17 cellular contexts compared by ENCODE assay signal in the genomic region with DNA sequence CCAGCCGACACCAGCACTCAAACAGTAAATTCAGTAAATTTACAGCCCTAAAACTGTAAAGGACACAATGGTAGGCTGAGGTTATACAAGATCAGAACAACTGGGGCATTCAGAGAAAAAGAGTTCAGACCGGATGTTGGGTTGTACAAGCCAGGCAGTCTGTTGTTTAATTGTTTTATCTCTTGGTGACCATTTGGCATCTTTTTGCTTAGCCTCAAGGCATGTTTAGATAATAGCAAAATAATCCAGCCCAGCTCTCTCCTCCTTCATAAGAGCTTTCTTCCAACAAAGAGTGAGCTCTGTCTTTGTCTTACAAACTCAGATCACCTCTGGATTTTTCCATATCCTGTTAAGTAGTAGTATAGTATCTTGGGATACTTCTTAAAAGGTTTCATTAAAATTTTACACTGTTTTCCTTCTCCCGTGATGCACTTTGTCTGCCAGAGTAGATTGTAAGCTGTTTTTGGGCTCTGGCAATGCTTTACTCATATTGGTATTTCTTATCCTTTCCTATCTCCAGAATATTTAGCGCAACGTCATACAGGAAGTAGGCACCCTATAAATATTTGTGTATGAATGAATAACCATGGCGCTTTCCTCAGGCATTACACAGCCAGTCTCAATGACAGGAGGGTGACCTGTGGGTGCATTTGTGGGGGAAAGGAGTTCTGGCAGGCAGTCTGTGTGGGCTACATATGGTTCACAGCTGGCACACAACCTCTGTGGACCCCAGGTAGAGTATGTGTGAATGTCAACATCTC. TPM values are rescaled to one million over a fixed set of nuclear protein-coding genes. Genes with fewer than 3 reads are reported as not detected.
DNase-seq lines count a peak whose midpoint lies in the region; ATAC-seq, FAIRE-seq and TF ChIP-seq lines count a peak whose summit lies in the region.
"Had no signal": no experiment of that assay in that cellular context is flagged by ENCODE, and none has a peak within 500 bp of the region (broad histone marks: within the 10 kb centered on the region; RNA-seq: fewer than 3 reads in every experiment).

No MANE protein-coding gene starts in this region.

- H2AFZ ChIP-seq in Loucy (ENCODE audit: low read length) (peak overlapping the region; percentile 30; the same call in 1 of the 2 replicates), K562 (ENCODE audit: low read depth, low read length) (peak overlapping the region; percentile 81), osteoblast (ENCODE audit: low read length) (peak overlapping the region; percentile 33)

- H3K9ac ChIP-seq in Loucy (ENCODE audit: low read depth, low read length, poor library complexity, severe bottlenecking) (peak overlapping the region; percentile 21), K562 (ENCODE audit: insufficient read depth in 1 of 2, low read depth in 2 of 2, low read length in 2 of 2) (no peak overlapping the region), endodermal cell (ENCODE audit: extremely low read depth, low read length, poor library complexity, severe bottlenecking) (no peak overlapping the region)

- H3K36me3 ChIP-seq in Loucy (ENCODE audit: insufficient read depth, low read length) (no peaks in the 10 kb centered on the region), K562 (ENCODE audit: control insufficient read depth, insufficient read depth, low read length) (no peaks in the 10 kb centered on the region), osteoblast (ENCODE audit: insufficient read depth, low read length) (no peaks in the 10 kb centered on the region), endodermal cell (ENCODE audit: control insufficient read depth, insufficient read depth, low read length) (no peaks in the 10 kb centered on the region)
- H3K36me3 ChIP-seq: neutrophil had no signal

- H3K27ac ChIP-seq in K562 (ENCODE audit: extremely low read depth, low read depth, low read length): peak overlapping the region; percentile 69
- peak overlapping the region; percentile 38 for H3K27ac ChIP-seq in osteoblast (ENCODE audit: low read depth, low read length)
- H3K27ac ChIP-seq in endodermal cell (ENCODE audit: low read depth, low read length): no peak overlapping the region
- H3K27ac ChIP-seq: coronary artery, skin epidermis had no signal

- no peaks in the 10 kb centered on the region for H3F3A ChIP-seq in Loucy (ENCODE audit: low read depth)

- H3K9me3 Mint-ChIP-seq in endodermal cell: peaks cover 9% of the 10 kb centered on the region
- H3K9me3 Mint-ChIP-seq: stimulated activated naive CD8-positive, alpha-beta T cell treated with anti-CD3 and anti-CD28 coated beads, Interleukin-15, Interleukin-2, amounts not matched to agents 100 ng/mL and 50 ng/mL, for 24 hours had no signal

- no peaks in the 10 kb centered on the region for H3K9me2 ChIP-seq in Loucy (replicated peaks; ENCODE audit: low read depth, low read length)

- peak; percentile 42 for ATAC-seq in K562

- H3K9me3 ChIP-seq in Loucy (ENCODE audit: insufficient read depth, low read depth, low read length): no peaks in the 10 kb centered on the region
- H3K9me3 ChIP-seq in K562 (replicated peaks; ENCODE audit: control insufficient read depth, insufficient read depth, low read depth, low read length): no peaks in the 10 kb centered on the region
- no peaks in the 10 kb centered on the region for H3K9me3 ChIP-seq in osteoblast (ENCODE audit: low read depth, low read length)
- no peaks in the 10 kb centered on the region for H3K9me3 ChIP-seq in endodermal cell (ENCODE audit: control insufficient read depth, low read length)
- H3K9me3 ChIP-seq: neutrophil had no signal

- in situ Hi-C loops in K562 (cut with MboI): no loop called here

- H3K27ac Mint-ChIP-seq in endodermal cell: no peak overlapping the region
- H3K27ac Mint-ChIP-seq: stimulated activated naive CD8-positive, alpha-beta T cell treated with anti-CD3 and anti-CD28 coated beads, Interleukin-15, Interleukin-2, amounts not matched to agents 100 ng/mL and 50 ng/mL, for 24 hours had no signal

- FAIRE-seq in K562 (lab: Jason Lieb, UNC): no peak
- FAIRE-seq: A204.1 had no signal

- H4K20me1 ChIP-seq in Loucy (ENCODE audit: insufficient read depth, low read length, poor library complexity, severe bottlenecking): no peaks in the 10 kb centered on the region
- H4K20me1 ChIP-seq in K562 (replicated peaks; ENCODE audit: control insufficient read depth, insufficient read depth, low read length): no peaks in the 10 kb centered on the region
- no peaks in the 10 kb centered on the region for H4K20me1 ChIP-seq in osteoblast (ENCODE audit: insufficient read depth, low read length)

- BruUV-seq in K562 (replicated peaks; lab: Mats Ljungman, UMichigan): no TSS peak

- H3K4me3 ChIP-seq in Loucy (ENCODE audit: low read length, poor library complexity, severe bottlenecking) (no peak overlapping the region), K562 (no peak overlapping the region), osteoblast (ENCODE audit: insufficient read depth, low read length) (no peak overlapping the region), endodermal cell (ENCODE audit: low read length) (no peak overlapping the region)
- H3K4me3 ChIP-seq: coronary artery, skin epidermis had no signal

- peaks cover 2% of the 10 kb centered on the region for H3K27me3 Mint-ChIP-seq in endodermal cell (ENCODE audit: insufficient read depth)
- H3K27me3 Mint-ChIP-seq: stimulated activated naive CD8-positive, alpha-beta T cell treated with anti-CD3 and anti-CD28 coated beads, Interleukin-15, Interleukin-2, amounts not matched to agents 100 ng/mL and 50 ng/mL, for 24 hours had no signal

- H3K79me2 ChIP-seq in Loucy (ENCODE audit: insufficient read depth, low read length) (no peaks in the 10 kb centered on the region), K562 (ENCODE audit: control insufficient read depth, insufficient read depth, low read length) (no peaks in the 10 kb centered on the region), osteoblast (ENCODE audit: insufficient read depth, low read length) (no peaks in the 10 kb centered on the region)

- H3K4me1 ChIP-seq in Loucy (ENCODE audit: insufficient read depth, low read length, poor library complexity, severe bottlenecking): peaks cover 39% of the 10 kb centered on the region
- peaks cover 6 to 38% of the 10 kb centered on the region in 2 experiments for H3K4me1 ChIP-seq in K562 (replicated peaks in 1 of 2; ENCODE audit: control insufficient read depth in 2 of 2, insufficient read depth in 2 of 2, low read length in 2 of 2)
- peaks cover 28% of the 10 kb centered on the region for H3K4me1 ChIP-seq in osteoblast (ENCODE audit: insufficient read depth, low read length)
- H3K4me1 ChIP-seq in endodermal cell (ENCODE audit: control insufficient read depth, insufficient read depth, low read length): peaks cover 12% of the 10 kb centered on the region

- TF ChIP-seq POLR2A in K562 (conservative IDR thresholded peaks at IDR 0.05): no peak

- no peak overlapping the region for H3K4me3 Mint-ChIP-seq in endodermal cell
- H3K4me3 Mint-ChIP-seq: stimulated activated naive CD8-positive, alpha-beta T cell treated with anti-CD3 and anti-CD28 coated beads, Interleukin-15, Interleukin-2, amounts not matched to agents 100 ng/mL and 50 ng/mL, for 24 hours had no signal

- H3K4me1 Mint-ChIP-seq in endodermal cell: peaks cover 19% of the 10 kb centered on the region

- POLR2A ChIA-PET in K562 (lab: Yijun Ruan, JAX): interaction anchor here (0.9 to 1.0 kb wide), 2 partner anchors 17 to 22 kb away, joined by 3 read pairs; no protein-coding TSS in a partner anchor

- CTCF ChIA-PET in K562 (lab: Yijun Ruan, JAX; ENCODE audit: low intra/inter-chr PET ratio): no interaction called here

- DNase-seq in DMS53 (lab: John Stamatoyannopoulos, UW) (peak; percentile 69), DMS53 treated with DMSO at 0.1 percent for 48 hours (lab: John Stamatoyannopoulos, UW; ENCODE audit: unreplicated experiment) (no peak), K562 (ENCODE audit: extremely low read depth in 1 of 4, low spot score in 3 of 4) (no peak), osteoblast (ENCODE audit: insufficient read length, low spot score, missing footprints) (no peak), CD1c-positive myeloid dendritic cell (ENCODE audit: extremely low spot score) (no peak), endodermal cell (no peak), midbrain (lab: John Stamatoyannopoulos, UW) (no peak)
- DNase-seq: activated CD4-positive, alpha-beta T cell treated with anti-CD3 and anti-CD28 coated beads, Interleukin-2, amount 50 U/mL, for 4 hours; amniotic stem cell; hypothalamus; NCI-H345 had no signal

- intact Hi-C loops in K562 (cut with micrococcal nuclease): no loop called here

- TF ChIP-seq EP300 in K562 (IDR thresholded peaks at IDR 0.05; ENCODE audit: low read length): peak; percentile 49; the same call in 1 of the 2 replicates

- WGBS in K562 (ENCODE audit: insufficient coverage, low coverage, missing lambda C conversion rate): 23% methylated on average over 6 of the region's 6 CpGs
- WGBS in endodermal cell (ENCODE audit: insufficient coverage in 1 of 2, insufficient read length in 1 of 2), 2 experiments: 82 to 92% methylated on average over 1 to 6 of the region's 6 CpGs

- TF ChIP-seq CTCF in Loucy (conservative IDR thresholded peaks at IDR 0.05; ENCODE audit: low read length) (no peak), K562 (IDR thresholded peaks at IDR 0.05 in 2 of 3, conservative IDR thresholded peaks at IDR 0.05 in 1 of 3; ENCODE audit: insufficient read depth in 2 of 3, low read depth in 1 of 3, low read length in 3 of 3) (no peak), osteoblast (IDR thresholded peaks at IDR 0.05; ENCODE audit: extremely low read depth, low read depth, low read length) (no peak), endodermal cell (conservative IDR thresholded peaks at IDR 0.05) (no peak)

- TF ChIP-seq RAD21 in K562 (CRISPR knock-in tag; conservative IDR thresholded peaks at IDR 0.05 in 1 of 2, IDR thresholded peaks at IDR 0.05 in 1 of 2): no peak

- H3K9me1 ChIP-seq in K562 (ENCODE audit: control insufficient read depth, insufficient read depth, low read length): no peaks in the 10 kb centered on the region

- no peaks in the 10 kb centered on the region for H3K27me3 ChIP-seq in Loucy (ENCODE audit: insufficient read depth, low read length, poor library complexity, severe bottlenecking)
- H3K27me3 ChIP-seq in K562 (ENCODE audit: control insufficient read depth in 2 of 2, insufficient read depth in 2 of 2, low read length in 2 of 2): no peaks in the 10 kb centered on the region
- no peaks in the 10 kb centered on the region for H3K27me3 ChIP-seq in osteoblast (ENCODE audit: insufficient read depth, low read length)
- H3K27me3 ChIP-seq in endodermal cell (ENCODE audit: control insufficient read depth, insufficient read depth, low read length, poor library complexity, severe bottlenecking): no peaks in the 10 kb centered on the region
- H3K27me3 ChIP-seq: neutrophil had no signal

- no peak overlapping the region for H3K4me2 ChIP-seq in Loucy (ENCODE audit: low read depth, low read length, poor library complexity, severe bottlenecking)
- H3K4me2 ChIP-seq in K562 (ENCODE audit: insufficient read depth, low read length): no peak overlapping the region
- H3K4me2 ChIP-seq in osteoblast (ENCODE audit: insufficient read depth, low read length): no peak overlapping the region

- H3K36me3 Mint-ChIP-seq in endodermal cell (ENCODE audit: low read depth): no peaks in the 10 kb centered on the region

RNA-seq across cellular contexts. Expression of gene TRAM2, which starts 35.7 kb away (rescaled TPM):
- 13.0 and 21.5 TPM in 2 replicates for total RNA-seq in K562 (2011; cell fraction: chromatin; rRNA removed; ENCODE audit: low replicate concordance)
- 14.6 and 17.2 TPM in 2 replicates for total RNA-seq in K562 (2011; cell fraction: nucleolus; rRNA removed)
- 18.0 and 28.9 TPM in 2 replicates for total RNA-seq in K562 (2011; cell fraction: nucleoplasm; rRNA removed)
- 7.4 and 8.5 TPM in 2 replicates for total RNA-seq in K562 (2014; rRNA removed)
- total RNA-seq in K562 (2014; rRNA removed; fragmentation: Illumina TruSeq; extraction: Trizol): 8.4 and 8.9 TPM in 2 replicates
- 10.7 and 11.0 TPM in 2 replicates for total RNA-seq in K562 (2015; rRNA removed; fragmentation: Illumina TruSeq; extraction: Trizol)
- total RNA-seq in K562 (2021): 10.8 and 13.3 TPM in 2 replicates
- 6.1 and 10.1 TPM in 2 replicates for polyA plus RNA-seq in K562 (2011; rRNA removed)
- polyA plus RNA-seq in K562 (2011; cell fraction: cytosol; rRNA removed): 6.4 and 8.7 TPM in 2 replicates
- polyA plus RNA-seq in K562 (2011; cell fraction: nucleus; rRNA removed): 11.1 and 17.8 TPM in 2 replicates
- 8.4 and 10.0 TPM in 2 replicates for polyA plus RNA-seq in K562 (2012)
- polyA plus RNA-seq in K562 (2014; fragmentation: Illumina TruSeq; extraction: Trizol): 11.6 and 12.8 TPM in 2 replicates
- 1 to 10 TPM; 2.6 to 2.8 TPM for polyA plus RNA-seq in K562 (2014; fragmentation: Nextera tagmentation; extraction: Ambion mirVana)
- polyA plus RNA-seq in K562 (2014; rRNA removed): 8.9 and 10.3 TPM in 2 replicates
- 5.8 and 10.5 TPM in 2 replicates for polyA minus RNA-seq in K562 (2011; rRNA and poly(A)+ RNA removed)
- 4.6 and 7.9 TPM in 2 replicates for polyA minus RNA-seq in K562 (2011; cell fraction: cytosol; rRNA and poly(A)+ RNA removed)
- polyA minus RNA-seq in K562 (2011; cell fraction: nucleus; rRNA and poly(A)+ RNA removed): 5.3 TPM in 2 replicates
- 129 and 155 TPM in 2 replicates for total RNA-seq in osteoblast
- total RNA-seq in endodermal cell: 10 to 100 TPM; 16.9 to 20.5 TPM
- polyA plus RNA-seq in endodermal cell (2013, experiment 1 of 2): 13.4 TPM
- polyA plus RNA-seq in endodermal cell (2013, experiment 2 of 2): 13.2 TPM

RNA-seq across cellular contexts. Expression of gene TMEM14A, which starts 58.4 kb away (rescaled TPM):
- 0.86 and 3.8 TPM in 2 replicates for total RNA-seq in K562 (2011; cell fraction: chromatin; rRNA removed; ENCODE audit: low replicate concordance)
- total RNA-seq in K562 (2011; cell fraction: nucleolus; rRNA removed): 2.8 and 2.9 TPM in 2 replicates
- 3.7 and 5.0 TPM in 2 replicates for total RNA-seq in K562 (2011; cell fraction: nucleoplasm; rRNA removed)
- total RNA-seq in K562 (2014; rRNA removed): 3.5 and 5.4 TPM in 2 replicates
- 9.5 and 10.2 TPM in 2 replicates for total RNA-seq in K562 (2014; rRNA removed; fragmentation: Illumina TruSeq; extraction: Trizol)
- total RNA-seq in K562 (2015; rRNA removed; fragmentation: Illumina TruSeq; extraction: Trizol): 8.5 and 10.0 TPM in 2 replicates
- total RNA-seq in K562 (2021): 7.4 and 8.1 TPM in 2 replicates
- 6.1 and 10.7 TPM in 2 replicates for polyA plus RNA-seq in K562 (2011; rRNA removed)
- polyA plus RNA-seq in K562 (2011; cell fraction: cytosol; rRNA removed): 5.5 and 5.7 TPM in 2 replicates
- polyA plus RNA-seq in K562 (2011; cell fraction: nucleus; rRNA removed): 1.1 and 2.0 TPM in 2 replicates
- 8.5 and 11.2 TPM in 2 replicates for polyA plus RNA-seq in K562 (2012)
- 6.1 and 6.9 TPM in 2 replicates for polyA plus RNA-seq in K562 (2014; fragmentation: Illumina TruSeq; extraction: Trizol)
- 10 to 100 TPM; 32.5 to 43.3 TPM for polyA plus RNA-seq in K562 (2014; fragmentation: Nextera tagmentation; extraction: Ambion mirVana)
- 6.2 and 8.0 TPM in 2 replicates for polyA plus RNA-seq in K562 (2014; rRNA removed)
- 1.8 and 3.7 TPM in 2 replicates for polyA minus RNA-seq in K562 (2011; rRNA and poly(A)+ RNA removed)
- polyA minus RNA-seq in K562 (2011; cell fraction: cytosol; rRNA and poly(A)+ RNA removed): 1.4 and 3.5 TPM in 2 replicates
- polyA minus RNA-seq in K562 (2011; cell fraction: nucleus; rRNA and poly(A)+ RNA removed): 0.67 and 1.1 TPM in 2 replicates
- total RNA-seq in osteoblast: 15.6 and 19.9 TPM in 2 replicates
- 10 to 100 TPM in 1 of 2 donors, 1 to 10 TPM in 1; 9.2 to 12.6 TPM for total RNA-seq in endodermal cell
- 32.7 TPM for polyA plus RNA-seq in endodermal cell (2013, experiment 1 of 2)
- 30.0 TPM for polyA plus RNA-seq in endodermal cell (2013, experiment 2 of 2)

Comparison
In these comparisons a context has a peak if more than half of its experiments do, and no peak if none do; other contexts are left out.
1. H2AFZ ChIP-seq: peak in every context shown above with its lines; median percentile 81 in K562; 33 in osteoblast; 30 in Loucy.